ENCODE assay signal across 12 cellular contexts in genomic region chr2:138421315-138421970, GRCh38.
A peak's percentile ranks its signal among the peaks of the same experiment; 100 is the strongest.
DNase-seq lines count a peak whose midpoint lies in the region; ATAC-seq and TF ChIP-seq lines count a peak whose summit lies in the region.
"Had no signal": no experiment of that assay in that cellular context is flagged by ENCODE, and none has a peak within 500 bp of the region (broad histone marks: within the 10 kb centered on the region; RNA-seq: fewer than 3 reads in every experiment).

No MANE protein-coding gene starts in this region.

- no peak for ATAC-seq in HG02973 (IDR thresholded peaks at IDR 0.05; ENCODE audit: unreplicated experiment)
- no peak for ATAC-seq in activated naive CD4-positive, alpha-beta T cell treated with anti-CD3 and anti-CD28 coated beads, Interleukin-2, amount 50 U/mL, for 72 hours
- ATAC-seq: T-cell had no signal

- peaks cover 5% of the 10 kb centered on the region for H3K9me3 ChIP-seq in mammary epithelial cell (replicated peaks; ENCODE audit: insufficient read depth, low read length)

- no peaks in the 10 kb centered on the region for H3K27me3 ChIP-seq in mammary epithelial cell (ENCODE audit: insufficient read depth, low read length)
- H3K27me3 ChIP-seq: upper lobe of left lung had no signal

- TF ChIP-seq CTCF in mammary epithelial cell (conservative IDR thresholded peaks at IDR 0.05 in 1 of 2, IDR thresholded peaks at IDR 0.05 in 1 of 2; ENCODE audit: extremely low read depth in 1 of 2, insufficient read depth in 1 of 2, low read depth in 1 of 2, low read length in 2 of 2) (no peak), CD14-positive monocyte (IDR thresholded peaks at IDR 0.05) (no peak)

- DNase-seq in ACHN (peak; percentile 67), LHCN-M2 (ENCODE audit: low read depth) (peak; percentile 64), mammary epithelial cell (peak; percentile 80), kidney tubule cell (ENCODE audit: low spot score) (peak; percentile 90), COLO668 (lab: John Stamatoyannopoulos, UW; ENCODE audit: unreplicated experiment) (no peak), CD14-positive monocyte (ENCODE audit: low spot score) (no peak)
- no peak for DNase-seq in activated naive CD4-positive, alpha-beta T cell treated with anti-CD3 and anti-CD28 coated beads, Interleukin-2, amount 50 U/mL, for 72 hours (ENCODE audit: low spot score in 2 of 2)
- DNase-seq: left ventricle myocardium inferior, T-cell had no signal

- no peak overlapping the region for H2AFZ ChIP-seq in mammary epithelial cell (ENCODE audit: low read depth, low read length)

- CTCF ChIA-PET in mammary epithelial cell (lab: Charles Lee; ENCODE audit: low non-redundant PET): no interaction called here

- no peaks in the 10 kb centered on the region for H3K36me3 ChIP-seq in mammary epithelial cell (ENCODE audit: insufficient read depth, low read length)
- H3K36me3 ChIP-seq: left ventricle myocardium inferior, upper lobe of left lung had no signal

- peaks cover 4 to 17% (median 9%) of the 10 kb centered on the region in 7 donors for H3K9me3 Mint-ChIP-seq in CD14-positive monocyte
- peaks cover 7 to 15% of the 10 kb centered on the region in 2 donors for H3K9me3 Mint-ChIP-seq in activated naive CD4-positive, alpha-beta T cell treated with anti-CD3 and anti-CD28 coated beads, Interleukin-2, amount 50 U/mL, for 72 hours

- no peak overlapping the region for H3K9ac ChIP-seq in mammary epithelial cell (ENCODE audit: insufficient read depth, low read length)
- H3K9ac ChIP-seq: KMS-11 had no signal

- no peak overlapping the region for H3K4me3 Mint-ChIP-seq in CD14-positive monocyte
- H3K4me3 Mint-ChIP-seq: T-cell had no signal

- no peaks in the 10 kb centered on the region for H4K20me1 ChIP-seq in mammary epithelial cell (ENCODE audit: insufficient read depth, low read length)

- BruUV-seq in mammary epithelial cell (replicated peaks; lab: Mats Ljungman, UMichigan): TSS peak; percentile 78

- H3K4me3 ChIP-seq in mammary epithelial cell (replicated peaks in 1 of 3; ENCODE audit: insufficient read depth in 1 of 3, low read depth in 2 of 3, low read length in 3 of 3): no peak overlapping the region
- H3K4me3 ChIP-seq: left ventricle myocardium inferior, upper lobe of left lung had no signal

- no peaks in the 10 kb centered on the region for H3K36me3 Mint-ChIP-seq in CD14-positive monocyte
- H3K36me3 Mint-ChIP-seq in activated naive CD4-positive, alpha-beta T cell treated with anti-CD3 and anti-CD28 coated beads, Interleukin-2, amount 50 U/mL, for 72 hours: peaks cover 9 to 19% of the 10 kb centered on the region in 2 donors
- H3K36me3 Mint-ChIP-seq: T-cell had no signal

- no peaks in the 10 kb centered on the region for H3K4me1 Mint-ChIP-seq in CD14-positive monocyte
- H3K4me1 Mint-ChIP-seq: T-cell had no signal

- peaks cover 0 to 2% (median 0%) of the 10 kb centered on the region in 3 donors for H3K27me3 Mint-ChIP-seq in CD14-positive monocyte (ENCODE audit: low read depth in 3 of 3)

- no peaks in the 10 kb centered on the region for H3K79me2 ChIP-seq in mammary epithelial cell (ENCODE audit: insufficient read depth, low read length)

- H3K27ac Mint-ChIP-seq in CD14-positive monocyte: no peak overlapping the region
- H3K27ac Mint-ChIP-seq in activated naive CD4-positive, alpha-beta T cell treated with anti-CD3 and anti-CD28 coated beads, Interleukin-2, amount 50 U/mL, for 72 hours: no peak overlapping the region
- H3K27ac Mint-ChIP-seq: T-cell had no signal

- intact Hi-C loops in mammary epithelial cell (cut with micrococcal nuclease) (loop anchor here (2.0 kb wide), 1 partner anchor 25 kb away; no protein-coding TSS in a partner anchor), CD14-positive monocyte (cut with micrococcal nuclease) (no loop called here)

- 11% methylated on average over 3 of the region's 3 CpGs for WGBS in mammary epithelial cell (ENCODE audit: low coverage, missing lambda C conversion rate)

- peak overlapping the region; percentile 82 for H3K27ac ChIP-seq in mammary epithelial cell (ENCODE audit: insufficient read depth, low read depth, low read length)
- H3K27ac ChIP-seq: KMS-11, left ventricle myocardium inferior, upper lobe of left lung had no signal

- H3K4me2 ChIP-seq in mammary epithelial cell (ENCODE audit: insufficient read depth, low read depth, low read length): peak overlapping the region; percentile 70
- H3K4me2 ChIP-seq: KMS-11 had no signal

- H3K4me1 ChIP-seq in mammary epithelial cell (ENCODE audit: insufficient read depth, low read length): peaks cover 23% of the 10 kb centered on the region

- in situ Hi-C loops in ACHN (cut with HindIII; ENCODE audit: low pct_ligation_motif_present, low pct_unique_long_range_greater_than_20kb, low sequenced_read_pairs) (no loop called here), mammary epithelial cell (cut with MboI; ENCODE audit: low sequenced_read_pairs in 2 of 2) (no loop called here)

- dilution Hi-C loops in mammary epithelial cell (cut with HindIII; ENCODE audit: low sequenced_read_pairs): no loop called here

Comparison
In these comparisons a context has a peak if more than half of its experiments do, and no peak if none do; other contexts are left out.
1. DNase-seq: peak in ACHN (single experiment), LHCN-M2 (single experiment), mammary epithelial cell (single experiment) and kidney tubule cell (single experiment); none in COLO668 (single experiment), CD14-positive monocyte (single experiment) and activated naive CD4-positive, alpha-beta T cell treated with anti-CD3 and anti-CD28 coated beads, Interleukin-2, amount 50 U/mL, for 72 hours (0 of 2).